In genomic region chr17:72624652-72625051, GRCh38 we compare ENCODE assay signal across 19 cellular contexts.
"Had no signal": no experiment of that assay in that cellular context is flagged by ENCODE, and none has a peak within 500 bp of the region (broad histone marks: within the 10 kb centered on the region; RNA-seq: fewer than 3 reads in every experiment).

No MANE protein-coding gene starts in this region.

- H3K4me3 ChIP-seq: adrenal gland, breast epithelium, hepatocyte, left lung, lung had no signal

- ATAC-seq: activated T-cell treated with anti-CD3 and anti-CD28 coated beads, Interleukin-2, amount 50 U/mL, for 4 hours; left lung; naive thymus-derived CD4-positive, alpha-beta T cell had no signal

- DNase-seq: activated CD8-positive, alpha-beta memory T cell treated with anti-CD3 and anti-CD28 coated beads, Interleukin-2, amount 50 U/mL, for 48 hours; activated naive CD4-positive, alpha-beta T cell; activated T-cell treated with anti-CD3 and anti-CD28 coated beads, Interleukin-2, amount 50 U/mL, for 4 hours; adrenal gland; cerebellar nuclear complex; foreskin melanocyte; glutamatergic neuron; immature natural killer cell; kidney glomerular epithelial cell; left lung; naive thymus-derived CD4-positive, alpha-beta T cell; occipital lobe; retina; stimulated activated CD4-positive, alpha-beta T cell treated with anti-CD3 and anti-CD28 coated beads, Interleukin-4, amount 100 ng/mL, for 24 hours; stimulated activated naive CD4-positive, alpha-beta T cell treated with Interleukin-2 at 50 U/mL for 16 hours; T-helper 9 cell had no signal
